24 cellular contexts compared by ENCODE assay signal in genomic region chr1:47021070-47021469, GRCh38. TPM values are rescaled to one million over a fixed set of nuclear protein-coding genes. Genes with fewer than 3 reads are reported as not detected.
"Had no signal": no experiment of that assay in that cellular context is flagged by ENCODE, and none has a peak within 500 bp of the region (broad histone marks: within the 10 kb centered on the region; RNA-seq: fewer than 3 reads in every experiment).

No MANE protein-coding gene starts in this region.

- ATAC-seq: activated CD4-positive, CD25-positive, alpha-beta regulatory T cell treated with anti-CD3 and anti-CD28 coated beads, Interleukin-2, amount 50 U/mL, for 24 hours; activated CD8-positive, alpha-beta T cell treated with anti-CD3 and anti-CD28 coated beads for 36 hours; body of pancreas had no signal

- H3K27me3 ChIP-seq: body of pancreas, Peyer's patch had no signal

- DNase-seq: activated CD4-positive, alpha-beta T cell treated with anti-CD3 and anti-CD28 coated beads for 4 hours; activated CD8-positive, alpha-beta memory T cell treated with anti-CD3 and anti-CD28 coated beads, Interleukin-2, amount 50 U/mL, for 4 hours; activated CD8-positive, alpha-beta T cell treated with anti-CD3 and anti-CD28 coated beads for 36 hours; activated naive CD4-positive, alpha-beta T cell treated with anti-CD3 and anti-CD28 coated beads, Interleukin-2, amount 50 U/mL, for 16 hours; activated naive CD8-positive, alpha-beta T cell treated with anti-CD3 and anti-CD28 coated beads, Interleukin-2, amount 10 ng/mL, durations not matched to agents 7 days and 5 days; activated T-cell treated with anti-CD3 and anti-CD28 coated beads, Interleukin-2, amount 50 U/mL, for 1 hour; adrenal gland; anterior cingulate cortex; body of pancreas; Kasumi-1; KBM-7; NCI-H1105 treated with DMSO at 0.1 percent for 48 hours; NCI-H1436 treated with DMSO at 0.1 percent for 48 hours; NCI-H187; NCI-H2081; NCI-H510A treated with DMSO at 0.1 percent for 48 hours; NCI-H69; NK-92 treated with Interleukin-12 subunit alpha and Interleukin-12 subunit beta, amount 100 ng/mL, for 24 hours; Peyer's patch; SHP77 treated with DMSO at 0.1 percent for 48 hours had no signal

- H3K9me3 ChIP-seq: adrenal gland, body of pancreas, Peyer's patch had no signal

- H3K4me3 ChIP-seq: adrenal gland, body of pancreas, Peyer's patch had no signal

- H3K36me3 ChIP-seq: adrenal gland, Peyer's patch had no signal

- H3K27ac ChIP-seq: adrenal gland, body of pancreas, Peyer's patch, RWPE1 had no signal

RNA-seq across cellular contexts. Expression of gene CYP4X1, which starts 2.4 kb away (rescaled TPM):
- total RNA-seq: activated CD8-positive, alpha-beta T cell treated with anti-CD3 and anti-CD28 coated beads for 36 hours; activated naive CD8-positive, alpha-beta T cell treated with anti-CD3 and anti-CD28 coated beads, Interleukin-2, amount 10 ng/mL, durations not matched to agents 7 days and 5 days; SK-MEL-5 had no signal

RNA-seq across cellular contexts. Expression of gene CYP4Z1, which starts 46.0 kb away (rescaled TPM):
- total RNA-seq: activated CD8-positive, alpha-beta T cell treated with anti-CD3 and anti-CD28 coated beads for 36 hours; activated naive CD8-positive, alpha-beta T cell treated with anti-CD3 and anti-CD28 coated beads, Interleukin-2, amount 10 ng/mL, durations not matched to agents 7 days and 5 days; bronchial epithelial cell; SK-MEL-5 had no signal
